In the genomic region with DNA sequence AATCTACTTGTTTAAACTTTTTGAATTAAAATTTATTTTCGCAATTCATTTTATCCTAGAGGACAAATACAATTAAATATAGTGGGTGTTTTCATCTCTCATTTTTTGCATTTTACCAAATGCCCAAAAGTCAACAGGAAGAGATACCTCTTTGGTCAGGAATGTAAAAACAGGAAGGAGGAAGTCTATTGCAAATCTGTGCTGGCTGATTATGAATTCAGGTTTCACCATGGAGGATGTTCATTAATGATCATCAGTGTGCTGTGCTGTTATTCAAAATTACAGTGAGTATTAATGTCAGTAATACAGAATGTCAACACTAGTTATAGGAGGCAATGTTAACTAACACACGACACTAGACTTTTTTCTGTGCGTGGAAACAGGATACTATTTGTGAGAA, we compare ENCODE assay signal across 26 cellular contexts. TPM values are rescaled to one million over a fixed set of nuclear protein-coding genes. Genes with fewer than 3 reads are reported as not detected.
DNase-seq lines count a peak whose midpoint lies in the region; ATAC-seq, FAIRE-seq and TF ChIP-seq lines count a peak whose summit lies in the region.
"Had no signal": no experiment of that assay in that cellular context is flagged by ENCODE, and none has a peak within 500 bp of the region (broad histone marks: within the 10 kb centered on the region; RNA-seq: fewer than 3 reads in every experiment).

No MANE protein-coding gene starts in this region.

- BruUV-seq in endothelial cell of umbilical vein (replicated peaks; lab: Mats Ljungman, UMichigan), result no TSS peak

- no peaks in the 10 kb centered on the region for H3K9me1 ChIP-seq in endothelial cell of umbilical vein (replicated peaks; ENCODE audit: control insufficient read depth, extremely low read depth, insufficient read depth, low read length)

- peak; percentile 51 for FAIRE-seq in GM12891 (lab: Jason Lieb, UNC)
- FAIRE-seq in endothelial cell of umbilical vein (lab: Jason Lieb, UNC), result peak; percentile 85
- FAIRE-seq: GM19239 had no signal

- TF ChIP-seq POLR2A in GM12891 (IDR thresholded peaks at IDR 0.05; ENCODE audit: low read depth, low read length) (no peak), endothelial cell of umbilical vein (IDR thresholded peaks at IDR 0.05; ENCODE audit: low read depth, low read length) (peak; percentile 62), GM18505 (IDR thresholded peaks at IDR 0.05; ENCODE audit: borderline replicate concordance, extremely low read depth, insufficient read depth, insufficient read length) (no peak)

- H3K27ac ChIP-seq in SK-N-MC (0 out of 2 replicates have a peak overlapping the region, but pooled peaks have one; percentile 31), endothelial cell of umbilical vein (ENCODE audit: insufficient read depth, low read depth, low read length) (peak overlapping the region; percentile 72)
- H3K27ac ChIP-seq: A549, KMS-11, Peyer's patch, SJCRH30 had no signal

- H4K20me1 ChIP-seq in endothelial cell of umbilical vein (replicated peaks; ENCODE audit: control insufficient read depth, extremely low read depth, insufficient read depth, low read length), result no peaks in the 10 kb centered on the region

- no peaks in the 10 kb centered on the region for H3K36me3 ChIP-seq in SK-N-MC (ENCODE audit: insufficient read depth, low read length)
- peaks cover 0 to 2% of the 10 kb centered on the region in 2 experiments for H3K36me3 ChIP-seq in endothelial cell of umbilical vein (ENCODE audit: control insufficient read depth in 2 of 2, extremely low read depth in 1 of 2, insufficient read depth in 2 of 2, low read length in 2 of 2)
- H3K36me3 ChIP-seq: BE2C, Peyer's patch, SJCRH30 had no signal

- H2AFZ ChIP-seq in endothelial cell of umbilical vein (ENCODE audit: low read depth, low read length), result no peak overlapping the region

- peak overlapping the region; percentile 71 for H3K4me2 ChIP-seq in endothelial cell of umbilical vein (ENCODE audit: insufficient read depth, low read length)
- H3K4me2 ChIP-seq: A549, KMS-11 had no signal

- POLR2A ChIA-PET in endothelial cell of umbilical vein (lab: Charles Lee), result no interaction called here

- intact Hi-C loops in endothelial cell of umbilical vein (cut with micrococcal nuclease), result loop anchor here (1.0 to 2.0 kb wide), 6 partner anchors 19 to 182 kb away; no protein-coding TSS in a partner anchor

- dilution Hi-C loops in endothelial cell of umbilical vein (cut with MboI; ENCODE audit: extremely low pct_ligation_motif_present, low sequenced_read_pairs), result no loop called here

- no peak overlapping the region for H3K4me3 ChIP-seq in SK-N-MC
- peak overlapping the region in 1 of 3 experiments; percentile 40 for H3K4me3 ChIP-seq in endothelial cell of umbilical vein (replicated peaks in 1 of 3; ENCODE audit: insufficient read depth in 1 of 3, low read depth in 1 of 3, low read length in 3 of 3)
- H3K4me3 ChIP-seq: A549, Peyer's patch, SJCRH30 had no signal

- peaks cover 68% of the 10 kb centered on the region for H3K4me1 ChIP-seq in endothelial cell of umbilical vein (ENCODE audit: control insufficient read depth, extremely low read depth, insufficient read depth, low read length)
- H3K4me1 ChIP-seq: BE2C, Peyer's patch, SJCRH30 had no signal

- H3K9ac ChIP-seq in SK-N-MC (ENCODE audit: insufficient read length), result no peak overlapping the region
- H3K9ac ChIP-seq in endothelial cell of umbilical vein (replicated peaks; ENCODE audit: extremely low read depth, insufficient read depth, low read length), result peak overlapping the region; percentile 74
- H3K9ac ChIP-seq: KMS-11 had no signal

- H3K79me2 ChIP-seq in endothelial cell of umbilical vein (ENCODE audit: control insufficient read depth, insufficient read depth, low read length), result peaks cover 75% of the 10 kb centered on the region

- no peaks in the 10 kb centered on the region for H3K27me3 ChIP-seq in endothelial cell of umbilical vein (ENCODE audit: control insufficient read depth in 2 of 2, insufficient read depth in 2 of 2, low read length in 2 of 2)
- H3K27me3 ChIP-seq: BE2C, Peyer's patch, SJCRH30 had no signal

- no peak for TF ChIP-seq CTCF in endothelial cell of umbilical vein (IDR thresholded peaks at IDR 0.05; ENCODE audit: extremely low read depth in 1 of 2, insufficient read depth in 1 of 2, low read depth in 1 of 2, low read length in 2 of 2)

- DNase-seq in GM12891 (ENCODE audit: insufficient read length, low spot score), result no peak
- DNase-seq in SK-N-MC (ENCODE audit: low read depth, low spot score), result no peak
- peak; percentile 92 for DNase-seq in endothelial cell of umbilical vein (ENCODE audit: low read depth, low spot score)
- peak; percentile 79 to 88 for DNase-seq in lung microvascular endothelial cell (ENCODE audit: low read depth in 2 of 2)
- no peak for DNase-seq in activated T-cell treated with anti-CD3 and anti-CD28 coated beads, Interleukin-2, amount 50 U/mL, for 48 hours
- DNase-seq in hepatic stellate cell (ENCODE audit: low spot score), result no peak
- DNase-seq in GM19238 (ENCODE audit: insufficient read length, low spot score), result no peak
- DNase-seq: BE2C; CD4-positive, CD25-positive, alpha-beta regulatory T cell; COR-L47; DMS 273 treated with DMSO at 0.1 percent for 48 hours; DND-41; H9; HFFc6; NCI-H1105; NCI-H146; NCI-H2029 treated with DMSO at 0.1 percent for 48 hours; NCI-H226; NCI-H510A treated with DMSO at 0.1 percent for 48 hours; NCI-H774; Peyer's patch; SJCRH30 had no signal

- H3K9me3 ChIP-seq in SK-N-MC (ENCODE audit: low read depth, low read length), result no peaks in the 10 kb centered on the region
- H3K9me3 ChIP-seq in endothelial cell of umbilical vein (replicated peaks; ENCODE audit: control insufficient read depth, insufficient read depth, low read length), result no peaks in the 10 kb centered on the region
- H3K9me3 ChIP-seq: A549, BE2C, Peyer's patch, SJCRH30 had no signal

- CTCF ChIA-PET in endothelial cell of umbilical vein (lab: Charles Lee), result interaction anchor here (1.0 to 1.4 kb wide), 5 partner anchors 10 to 33 kb away, joined by 3 to 8 read pairs (median 4); no protein-coding TSS in a partner anchor

- ATAC-seq in GM18505 (IDR thresholded peaks at IDR 0.05; ENCODE audit: unreplicated experiment), result no peak
- ATAC-seq: A549 had no signal

TF ChIP-seq in GM12891, 5 proteins besides CTCF, POLR2A, EP300 and RAD21:
- TF ChIP-seq PAX5 (IDR thresholded peaks at IDR 0.05; ENCODE audit: insufficient read depth, low read length, severe bottlenecking), result no peak
- TF ChIP-seq TAF1 (IDR thresholded peaks at IDR 0.05; ENCODE audit: low read depth, low read length), result no peak
- no peak for TF ChIP-seq SPI1 (IDR thresholded peaks at IDR 0.05; ENCODE audit: low read depth, low read length)
- no peak for TF ChIP-seq POU2F2 (IDR thresholded peaks at IDR 0.05; ENCODE audit: low read depth, low read length)
- no peak for TF ChIP-seq POLR2AphosphoS5 (IDR thresholded peaks at IDR 0.05; ENCODE audit: low read depth, low read length)
TF ChIP-seq in GM12891: peak in this region for 0.

TF ChIP-seq in endothelial cell of umbilical vein, 7 proteins besides CTCF, POLR2A, EP300 and RAD21:
- TF ChIP-seq, protein P1, sequence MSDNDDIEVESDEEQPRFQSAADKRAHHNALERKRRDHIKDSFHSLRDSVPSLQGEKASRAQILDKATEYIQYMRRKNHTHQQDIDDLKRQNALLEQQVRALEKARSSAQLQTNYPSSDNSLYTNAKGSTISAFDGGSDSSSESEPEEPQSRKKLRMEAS (IDR thresholded peaks at IDR 0.05; ENCODE audit: insufficient read depth, insufficient read length), result no peak
- TF ChIP-seq JUN (IDR thresholded peaks at IDR 0.05; ENCODE audit: borderline replicate concordance, insufficient read depth, insufficient read length, low read depth) (peak; percentile 87), POLR2AphosphoS5 (IDR thresholded peaks at IDR 0.05; ENCODE audit: insufficient read depth, low read depth, low read length) (peak; percentile 87), FOS (IDR thresholded peaks at IDR 0.05; ENCODE audit: borderline replicate concordance, insufficient read depth, low read length) (peak; percentile 41), GATA2 (IDR thresholded peaks at IDR 0.05; ENCODE audit: insufficient read depth, insufficient read length, low read depth, low read length) (peak; percentile 81), EZH2 (IDR thresholded peaks at IDR 0.05; ENCODE audit: borderline replicate concordance, low read depth, low read length, severe bottlenecking) (no peak), MYC (IDR thresholded peaks at IDR 0.05; ENCODE audit: low read depth, low read length) (no peak)
TF ChIP-seq in endothelial cell of umbilical vein: peak in this region for 4.

RNA-seq across cellular contexts. Expression of gene EXOC6, which starts 24.7 kb away (rescaled TPM):
- polyA plus RNA-seq in GM12891 (2012; ENCODE audit: low read depth, missing spikeins), result 4.1 TPM
- total RNA-seq in endothelial cell of umbilical vein (103 and 108 TPM in 2 replicates), lung microvascular endothelial cell (201 and 390 TPM in 2 replicates)
- polyA plus RNA-seq in endothelial cell of umbilical vein, result 72.6 and 105 TPM in 2 replicates
- 44.2 and 90.5 TPM in 2 replicates for polyA plus RNA-seq in endothelial cell of umbilical vein (2011; cell fraction: cytosol; rRNA removed)
- 54.0 and 83.4 TPM in 2 replicates for polyA plus RNA-seq in endothelial cell of umbilical vein (2011; cell fraction: nucleus; rRNA removed)
- polyA plus RNA-seq in endothelial cell of umbilical vein (2012), result 82.2 and 93.3 TPM in 2 replicates
- polyA minus RNA-seq in endothelial cell of umbilical vein, result 392 and 452 TPM in 2 replicates
- polyA minus RNA-seq in endothelial cell of umbilical vein (2011; cell fraction: cytosol; rRNA and poly(A)+ RNA removed), result 13.0 TPM
- polyA minus RNA-seq in endothelial cell of umbilical vein (2011; cell fraction: nucleus; rRNA and poly(A)+ RNA removed), result 243 and 358 TPM in 2 replicates

Comparison
In these comparisons a context has a peak if more than half of its experiments do, and no peak if none do; other contexts are left out.
1. DNase-seq: peak in endothelial cell of umbilical vein (single experiment) and lung microvascular endothelial cell (2 of 2); none in GM12891 (single experiment), SK-N-MC (single experiment), activated T-cell treated with anti-CD3 and anti-CD28 coated beads, Interleukin-2, amount 50 U/mL, for 48 hours (0 of 2), hepatic stellate cell (single experiment) and GM19238 (single experiment).